8 cellular contexts compared by ENCODE assay signal in the genomic region with DNA sequence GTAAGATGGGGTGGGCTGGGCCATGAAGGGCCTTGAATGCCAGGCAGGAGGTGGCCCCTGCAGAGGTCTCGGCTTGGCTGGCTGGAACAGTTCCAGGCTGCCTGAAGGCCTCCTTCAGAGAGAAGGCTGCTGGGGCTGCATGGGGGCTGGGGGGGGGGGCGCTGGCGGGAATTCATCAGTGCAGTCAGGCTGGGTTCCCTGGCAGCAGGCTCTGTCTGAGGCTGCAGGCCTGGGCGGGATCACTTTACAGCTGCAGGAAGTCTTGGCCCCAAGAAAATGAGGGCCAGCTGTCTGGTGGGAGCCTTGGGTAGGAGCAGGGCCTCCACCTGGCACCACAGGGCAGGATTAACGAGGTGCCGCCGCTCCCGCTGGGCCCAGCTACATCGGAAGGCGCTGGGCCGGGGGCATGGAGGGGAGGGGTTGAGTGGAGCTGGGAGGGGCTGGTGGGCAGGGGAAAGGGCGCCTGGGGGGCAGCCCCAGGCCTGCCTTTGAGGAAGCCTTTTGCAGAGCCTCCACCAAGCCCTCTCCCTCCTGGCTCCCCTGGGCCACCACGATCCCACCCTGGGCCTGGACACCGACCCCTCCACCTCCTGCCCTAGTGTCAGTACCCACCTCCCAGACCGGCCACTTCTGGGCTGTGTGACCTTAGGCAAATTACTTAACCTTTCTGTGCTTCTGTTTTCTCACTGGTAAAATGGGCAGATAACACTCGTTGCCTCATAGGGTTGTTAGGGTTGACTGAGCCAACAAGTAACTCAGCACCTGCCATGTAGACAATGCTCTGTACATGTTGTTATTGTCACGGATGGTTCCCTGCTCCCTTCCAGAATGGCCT. TPM values are rescaled to one million over a fixed set of nuclear protein-coding genes. Genes with fewer than 3 reads are reported as not detected.
A peak's percentile ranks its signal among the peaks of the same experiment; 100 is the strongest.
DNase-seq lines count a peak whose midpoint lies in the region; ATAC-seq and TF ChIP-seq lines count a peak whose summit lies in the region.

No MANE protein-coding gene starts in this region.

- peak overlapping the region; percentile 90 for H3K4me3 Mint-ChIP-seq in T-helper 17 cell
- H3K4me3 Mint-ChIP-seq in activated T-helper 2 cell treated with anti-CD3 and anti-CD28 coated beads, Interferon-gamma antibody, Interleukin-2, Interleukin-4, amounts not matched to agents 10 μg/mL and 5 μg/mL and 100 μg/mL, durations not matched to agents 14 hours and 24 hours and 36 hours (ENCODE audit: low read depth): no peak overlapping the region

- H3K4me3 ChIP-seq in lower lobe of right lung (no peak overlapping the region), upper lobe of right lung (no peak overlapping the region)

- H3K27me3 ChIP-seq in lower lobe of right lung (ENCODE audit: low read depth): no peaks in the 10 kb centered on the region
- no peaks in the 10 kb centered on the region for H3K27me3 ChIP-seq in upper lobe of right lung

- no peak for TF ChIP-seq CTCF in lower lobe of right lung (IDR thresholded peaks at IDR 0.05)
- TF ChIP-seq CTCF in upper lobe of right lung (IDR thresholded peaks at IDR 0.05): no peak

- H3K36me3 Mint-ChIP-seq in activated naive CD4-positive, alpha-beta T cell treated with anti-CD3 and anti-CD28 coated beads, Interleukin-2, amount 50 U/mL, for 72 hours: no peaks in the 10 kb centered on the region
- H3K36me3 Mint-ChIP-seq in T-helper 17 cell (ENCODE audit: low read depth): peaks cover 4% of the 10 kb centered on the region
- peaks cover 5% of the 10 kb centered on the region for H3K36me3 Mint-ChIP-seq in activated T-helper 2 cell treated with anti-CD3 and anti-CD28 coated beads, Interferon-gamma antibody, Interleukin-2, Interleukin-4, amounts not matched to agents 10 μg/mL and 5 μg/mL and 100 μg/mL, durations not matched to agents 14 hours and 24 hours and 36 hours (ENCODE audit: low read depth)

- peaks cover 5% of the 10 kb centered on the region for H3K27me3 Mint-ChIP-seq in T-helper 17 cell
- H3K27me3 Mint-ChIP-seq in activated T-helper 2 cell treated with anti-CD3 and anti-CD28 coated beads, Interferon-gamma antibody, Interleukin-2, Interleukin-4, amounts not matched to agents 10 μg/mL and 5 μg/mL and 100 μg/mL, durations not matched to agents 14 hours and 24 hours and 36 hours (ENCODE audit: low read depth): no peaks in the 10 kb centered on the region

- DNase-seq in activated naive CD4-positive, alpha-beta T cell treated with anti-CD3 and anti-CD28 coated beads, Interleukin-2, amount 50 U/mL, for 72 hours (ENCODE audit: low spot score in 2 of 2): no peak
- no peak for DNase-seq in activated naive CD4-positive, alpha-beta T cell (lab: John Stamatoyannopoulos, UW)
- no peak for DNase-seq in T-helper 17 cell
- no peak for DNase-seq in lower lobe of right lung
- DNase-seq in upper lobe of right lung: peak; percentile 69
- no peak for DNase-seq in mucosa of gallbladder (ENCODE audit: low spot score)
- no peak for DNase-seq in activated naive CD4-positive, alpha-beta T cell treated with Interleukin-2 at 50 U/mL for 16 hours
- no peak for DNase-seq in activated T-helper 2 cell treated with anti-CD3 and anti-CD28 coated beads, Interferon-gamma antibody, Interleukin-2, Interleukin-4, amounts not matched to agents 10 μg/mL and 5 μg/mL and 100 μg/mL, durations not matched to agents 14 hours and 24 hours and 36 hours (ENCODE audit: low spot score)

- peak overlapping the region; percentile 62 for H3K27ac ChIP-seq in lower lobe of right lung
- H3K27ac ChIP-seq in upper lobe of right lung: peak overlapping the region; percentile 49

- H3K9me3 Mint-ChIP-seq in activated naive CD4-positive, alpha-beta T cell treated with anti-CD3 and anti-CD28 coated beads, Interleukin-2, amount 50 U/mL, for 72 hours: no peaks in the 10 kb centered on the region
- no peaks in the 10 kb centered on the region for H3K9me3 Mint-ChIP-seq in activated T-helper 2 cell treated with anti-CD3 and anti-CD28 coated beads, Interferon-gamma antibody, Interleukin-2, Interleukin-4, amounts not matched to agents 10 μg/mL and 5 μg/mL and 100 μg/mL, durations not matched to agents 14 hours and 24 hours and 36 hours

- H3K36me3 ChIP-seq in lower lobe of right lung: peaks cover 35% of the 10 kb centered on the region
- H3K36me3 ChIP-seq in upper lobe of right lung: peaks cover 26% of the 10 kb centered on the region

- peak in 1 of 2 donors; percentile 4 for ATAC-seq in activated naive CD4-positive, alpha-beta T cell treated with anti-CD3 and anti-CD28 coated beads, Interleukin-2, amount 50 U/mL, for 72 hours
- ATAC-seq in T-helper 17 cell: peak; percentile 18
- ATAC-seq in lower lobe of right lung: peak in 1 of 2 donors; percentile 0
- no peak for ATAC-seq in upper lobe of right lung

- H3K9me3 ChIP-seq in T-helper 17 cell (ENCODE audit: control insufficient read depth, low read length, poor library complexity, severe bottlenecking) (no peaks in the 10 kb centered on the region), lower lobe of right lung (no peaks in the 10 kb centered on the region), upper lobe of right lung (no peaks in the 10 kb centered on the region)

- H3K4me1 Mint-ChIP-seq in T-helper 17 cell: peaks cover 24% of the 10 kb centered on the region
- peaks cover 27% of the 10 kb centered on the region for H3K4me1 Mint-ChIP-seq in activated T-helper 2 cell treated with anti-CD3 and anti-CD28 coated beads, Interferon-gamma antibody, Interleukin-2, Interleukin-4, amounts not matched to agents 10 μg/mL and 5 μg/mL and 100 μg/mL, durations not matched to agents 14 hours and 24 hours and 36 hours (ENCODE audit: low read depth)

- intact Hi-C loops in lower lobe of right lung (cut with DNase I): no loop called here
- intact Hi-C loops in upper lobe of right lung (cut with DNase I): loop anchor here (10.0 kb wide), 1 partner anchor 235 kb away; no protein-coding TSS in a partner anchor
- intact Hi-C loops in activated T-helper 2 cell treated with anti-CD3 and anti-CD28 coated beads, Interferon-gamma antibody, Interleukin-2, Interleukin-4, amounts not matched to agents 10 μg/mL and 5 μg/mL and 100 μg/mL, durations not matched to agents 14 hours and 24 hours and 36 hours (cut with micrococcal nuclease): loop anchor here (1.0 to 10.0 kb wide), 6 partner anchors 31 to 775 kb away; a partner anchor contains a TSS

- H3K4me1 ChIP-seq in lower lobe of right lung (peaks cover 35% of the 10 kb centered on the region), upper lobe of right lung (peaks cover 20% of the 10 kb centered on the region)

- peak overlapping the region; percentile 58 to 76 for H3K27ac Mint-ChIP-seq in activated naive CD4-positive, alpha-beta T cell treated with anti-CD3 and anti-CD28 coated beads, Interleukin-2, amount 50 U/mL, for 72 hours
- H3K27ac Mint-ChIP-seq in T-helper 17 cell: peak overlapping the region; percentile 81
- no peak overlapping the region for H3K27ac Mint-ChIP-seq in activated T-helper 2 cell treated with anti-CD3 and anti-CD28 coated beads, Interferon-gamma antibody, Interleukin-2, Interleukin-4, amounts not matched to agents 10 μg/mL and 5 μg/mL and 100 μg/mL, durations not matched to agents 14 hours and 24 hours and 36 hours

RNA-seq across cellular contexts. Expression of a gene that starts 31.0 kb away (rescaled TPM):
- total RNA-seq in activated naive CD4-positive, alpha-beta T cell treated with anti-CD3 and anti-CD28 coated beads, Interleukin-2, amount 50 U/mL, for 72 hours: under 1 TPM; 0.14 to 0.48 TPM
- total RNA-seq in T-helper 17 cell (1 to 10 TPM; 1.1 to 3.0 TPM), lower lobe of right lung (68.3 TPM), upper lobe of right lung (54.0 TPM), mucosa of gallbladder (41.1 TPM)
- total RNA-seq in activated T-helper 2 cell treated with anti-CD3 and anti-CD28 coated beads, Interferon-gamma antibody, Interleukin-2, Interleukin-4, amounts not matched to agents 10 μg/mL and 5 μg/mL and 100 μg/mL, durations not matched to agents 14 hours and 24 hours and 36 hours: 1.0 and 1.3 TPM in 2 replicates

RNA-seq across cellular contexts. Expression of a gene that starts 50.0 kb away (rescaled TPM):
- total RNA-seq in activated naive CD4-positive, alpha-beta T cell treated with anti-CD3 and anti-CD28 coated beads, Interleukin-2, amount 50 U/mL, for 72 hours: 100 to 1,000 TPM; 157 to 310 TPM
- total RNA-seq in T-helper 17 cell (10 to 100 TPM; 22.6 to 32.6 TPM), lower lobe of right lung (25.7 TPM), upper lobe of right lung (22.1 TPM), mucosa of gallbladder (25.4 TPM)
- 270 and 286 TPM in 2 replicates for total RNA-seq in activated T-helper 2 cell treated with anti-CD3 and anti-CD28 coated beads, Interferon-gamma antibody, Interleukin-2, Interleukin-4, amounts not matched to agents 10 μg/mL and 5 μg/mL and 100 μg/mL, durations not matched to agents 14 hours and 24 hours and 36 hours

RNA-seq across cellular contexts. Expression of a gene that starts 50.2 kb away (rescaled TPM):
- 10 to 100 TPM; 28.5 to 56.7 TPM for total RNA-seq in activated naive CD4-positive, alpha-beta T cell treated with anti-CD3 and anti-CD28 coated beads, Interleukin-2, amount 50 U/mL, for 72 hours
- 100 to 1,000 TPM; 166 to 178 TPM for total RNA-seq in T-helper 17 cell
- 70.3 TPM for total RNA-seq in lower lobe of right lung
- total RNA-seq in upper lobe of right lung: 101 TPM
- total RNA-seq in mucosa of gallbladder: 82.9 TPM
- total RNA-seq in activated T-helper 2 cell treated with anti-CD3 and anti-CD28 coated beads, Interferon-gamma antibody, Interleukin-2, Interleukin-4, amounts not matched to agents 10 μg/mL and 5 μg/mL and 100 μg/mL, durations not matched to agents 14 hours and 24 hours and 36 hours: 21.2 and 23.6 TPM in 2 replicates

Comparison
In these comparisons a context has a peak if more than half of its experiments do, and no peak if none do; other contexts are left out.
1. RNA of a gene that starts 31.0 kb away (total RNA-seq): 68.3 TPM in lower lobe of right lung (single experiment), 54.0 TPM in upper lobe of right lung (single experiment) and 41.1 TPM in mucosa of gallbladder (single experiment); 1.1 to 3.0 TPM in T-helper 17 cell, 1.0 to 1.3 TPM in activated T-helper 2 cell treated with anti-CD3 and anti-CD28 coated beads, Interferon-gamma antibody, Interleukin-2, Interleukin-4, amounts not matched to agents 10 μg/mL and 5 μg/mL and 100 μg/mL, durations not matched to agents 14 hours and 24 hours and 36 hours and 0.14 to 0.48 TPM in activated naive CD4-positive, alpha-beta T cell treated with anti-CD3 and anti-CD28 coated beads, Interleukin-2, amount 50 U/mL, for 72 hours; every median in the first group is over 10 times any median in the second.